ENCODE assay signal across 26 cellular contexts in genomic region chr2:239070466-239070865, GRCh38.
"Had no signal": no experiment of that assay in that cellular context is flagged by ENCODE, and none has a peak within 500 bp of the region (broad histone marks: within the 10 kb centered on the region; RNA-seq: fewer than 3 reads in every experiment).

No MANE protein-coding gene starts in this region.

- H3K27ac Mint-ChIP-seq: natural killer cell treated with Interleukin-12 subunit alpha and Interleukin-12 subunit beta and Interleukin-15 and Interleukin-18, amount 100 ng/mL, for 72 hours had no signal

- ATAC-seq: naive thymus-derived CD8-positive, alpha-beta T cell; natural killer cell treated with Interleukin-12 subunit alpha and Interleukin-12 subunit beta and Interleukin-15 and Interleukin-18, amount 100 ng/mL, for 72 hours; right cardiac atrium; stimulated activated effector memory CD8-positive, alpha-beta T cell treated with anti-CD3 and anti-CD28 coated beads, Interleukin-12 subunit alpha, Interleukin-12 subunit beta, amount 100 ng/mL, for 72 hours; stimulated activated naive CD8-positive, alpha-beta T cell treated with anti-CD3 and anti-CD28 coated beads, Interleukin-15, amount 100 ng/mL, for 72 hours; stimulated activated naive CD8-positive, alpha-beta T cell treated with anti-CD3 and anti-CD28 coated beads, Interleukin-15, Interleukin-2, amounts not matched to agents 100 U/mL and 50 U/mL, for 24 hours had no signal

- H3K4me3 Mint-ChIP-seq: naive thymus-derived CD8-positive, alpha-beta T cell; natural killer cell treated with Interleukin-12 subunit alpha and Interleukin-12 subunit beta and Interleukin-15 and Interleukin-18, amount 100 ng/mL, for 72 hours; nephron progenitor cell; neural crest cell; stimulated activated effector memory CD8-positive, alpha-beta T cell treated with anti-CD3 and anti-CD28 coated beads, Interleukin-12 subunit alpha, Interleukin-12 subunit beta, amount 100 ng/mL, for 72 hours; stimulated activated naive CD8-positive, alpha-beta T cell treated with anti-CD3 and anti-CD28 coated beads, Interleukin-15, amount 100 ng/mL, for 72 hours; type B pancreatic cell had no signal

- H3K27ac ChIP-seq: neutrophil, pancreas, psoas muscle, right lobe of liver, sigmoid colon, suprapubic skin, testis, tibial artery, transverse colon, upper lobe of right lung, uterus had no signal

- H3K9me3 Mint-ChIP-seq: naive thymus-derived CD8-positive, alpha-beta T cell; natural killer cell treated with Interleukin-12 subunit alpha and Interleukin-12 subunit beta and Interleukin-15 and Interleukin-18, amount 100 ng/mL, for 72 hours; neural crest cell; stimulated activated effector memory CD8-positive, alpha-beta T cell treated with anti-CD3 and anti-CD28 coated beads, Interleukin-12 subunit alpha, Interleukin-12 subunit beta, amount 100 ng/mL, for 72 hours; stimulated activated naive CD8-positive, alpha-beta T cell treated with anti-CD3 and anti-CD28 coated beads, Interleukin-15, amount 100 ng/mL, for 72 hours; type B pancreatic cell had no signal

- H3K4me1 Mint-ChIP-seq: naive thymus-derived CD8-positive, alpha-beta T cell; neural crest cell; stimulated activated effector memory CD8-positive, alpha-beta T cell treated with anti-CD3 and anti-CD28 coated beads, Interleukin-12 subunit alpha, Interleukin-12 subunit beta, amount 100 ng/mL, for 72 hours had no signal

- H3K4me3 ChIP-seq: pancreas, psoas muscle, right lobe of liver, sigmoid colon, suprapubic skin, testis, tibial artery, transverse colon, upper lobe of right lung, uterus had no signal

- H3K9me3 ChIP-seq: neutrophil, pancreas, psoas muscle, right lobe of liver, sigmoid colon, suprapubic skin, testis, tibial artery, transverse colon, upper lobe of right lung, uterus had no signal

- DNase-seq: naive thymus-derived CD8-positive, alpha-beta T cell; nephron progenitor cell; right cardiac atrium; right lobe of liver; sigmoid colon; stimulated activated CD4-positive, alpha-beta T cell treated with anti-CD3 and anti-CD28 coated beads, Interleukin-15, amount 100 ng/mL, for 24 hours; stimulated activated CD4-positive, alpha-beta T cell treated with anti-CD3 and anti-CD28 coated beads, Interleukin-2, amount 100 ng/mL, for 24 hours; stimulated activated CD4-positive, alpha-beta T cell treated with anti-CD3 and anti-CD28 coated beads, Interleukin-2, amount 100 ng/mL, for 48 hours; stimulated activated CD4-positive, alpha-beta T cell treated with anti-CD3 and anti-CD28 coated beads, Interleukin-4, amount 100 ng/mL, for 24 hours; stimulated activated naive CD4-positive, alpha-beta T cell; stimulated activated naive CD8-positive, alpha-beta T cell treated with anti-CD3 and anti-CD28 coated beads, Interleukin-15, amount 100 ng/mL, for 72 hours; stimulated activated naive CD8-positive, alpha-beta T cell treated with anti-CD3 and anti-CD28 coated beads, Interleukin-15, Interleukin-2, amounts not matched to agents 100 U/mL and 50 U/mL, for 24 hours; testis; tibial artery; transverse colon; upper lobe of right lung; uterus had no signal

- H3K4me1 ChIP-seq: pancreas, right lobe of liver, sigmoid colon, suprapubic skin, testis, transverse colon, upper lobe of right lung, uterus had no signal

- H3K36me3 ChIP-seq: uterus had no signal

- H3K36me3 Mint-ChIP-seq: natural killer cell treated with Interleukin-12 subunit alpha and Interleukin-12 subunit beta and Interleukin-15 and Interleukin-18, amount 100 ng/mL, for 72 hours had no signal

- H3K27me3 ChIP-seq: neutrophil, pancreas, right lobe of liver, sigmoid colon, suprapubic skin, testis, tibial artery, transverse colon, upper lobe of right lung, uterus had no signal

- H3K27me3 Mint-ChIP-seq: naive thymus-derived CD8-positive, alpha-beta T cell; natural killer cell treated with Interleukin-12 subunit alpha and Interleukin-12 subunit beta and Interleukin-15 and Interleukin-18, amount 100 ng/mL, for 72 hours; progenitor cell of endocrine pancreas; stimulated activated naive CD8-positive, alpha-beta T cell treated with anti-CD3 and anti-CD28 coated beads, Interleukin-15, amount 100 ng/mL, for 72 hours; type B pancreatic cell had no signal
